ENCODE assay signal across 27 cellular contexts in the genomic region with DNA sequence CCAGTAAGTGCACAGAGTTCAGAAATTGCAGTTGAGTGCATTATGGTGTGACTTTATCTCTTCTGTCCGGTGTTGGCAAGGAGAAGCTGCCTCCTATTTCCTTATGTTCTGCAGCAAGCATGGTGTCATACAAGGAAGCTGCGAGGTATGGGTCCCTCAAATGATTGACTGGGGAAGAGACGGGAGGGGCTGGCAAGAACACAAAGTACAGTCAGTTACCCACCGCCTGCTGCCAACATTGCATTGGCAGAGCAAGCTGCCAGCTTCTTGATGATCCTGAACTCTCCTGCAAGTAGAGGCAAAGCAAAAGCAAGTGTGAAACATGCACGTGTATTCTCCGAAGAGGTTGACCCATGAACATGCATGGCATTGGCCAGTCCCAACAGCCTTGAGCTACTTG.
"Had no signal": no experiment of that assay in that cellular context is flagged by ENCODE, and none has a peak within 500 bp of the region (broad histone marks: within the 10 kb centered on the region; RNA-seq: fewer than 3 reads in every experiment).

No MANE protein-coding gene starts in this region.

- H3K36me3 ChIP-seq: WERI-Rb-1 had no signal

- H3K27ac ChIP-seq: body of pancreas, WERI-Rb-1 had no signal

- H3K4me3 Mint-ChIP-seq: activated B cell treated with CpG ODN at 0.5 μM for 24 hours; activated CD8-positive, alpha-beta T cell treated with anti-CD3 and anti-CD28 coated beads for 36 hours; activated naive CD8-positive, alpha-beta T cell; activated T-cell treated with anti-CD3 and anti-CD28 coated beads, Interleukin-2, amount 50 U/mL, for 4 hours; activated T-helper 17 cell treated with anti-CD3 and anti-CD28 coated beads, Interleukin-2, amount 50 U/mL, for 72 hours; T-helper 17 cell; T-helper 2 cell treated with Interferon-gamma antibody and Interleukin-4, amounts not matched to agents 5 μg/mL and 100 μg/mL, for 36 hours had no signal

- H3K4me1 Mint-ChIP-seq: activated B cell treated with CpG ODN at 0.5 μM for 24 hours; activated T-helper 17 cell treated with anti-CD3 and anti-CD28 coated beads, Interleukin-2, amount 50 U/mL, for 72 hours; T-helper 17 cell had no signal

- ATAC-seq: activated CD4-positive, CD25-positive, alpha-beta regulatory T cell treated with anti-CD3 and anti-CD28 coated beads, Interleukin-2, amount 50 U/mL, for 24 hours; activated CD8-positive, alpha-beta T cell treated with anti-CD3 and anti-CD28 coated beads for 36 hours; activated T-cell treated with anti-CD3 and anti-CD28 coated beads, Interleukin-2, amount 50 U/mL, for 4 hours; activated T-helper 17 cell treated with anti-CD3 and anti-CD28 coated beads, Interleukin-2, amount 50 U/mL, for 72 hours; body of pancreas; esophagus mucosa; T-helper 17 cell had no signal

- H3K27me3 ChIP-seq: body of pancreas had no signal

- H3K27me3 Mint-ChIP-seq: activated B cell treated with CpG ODN at 0.5 μM for 24 hours; activated CD8-positive, alpha-beta T cell treated with anti-CD3 and anti-CD28 coated beads for 36 hours; activated naive CD8-positive, alpha-beta T cell; activated T-helper 17 cell treated with anti-CD3 and anti-CD28 coated beads, Interleukin-2, amount 50 U/mL, for 72 hours; T-helper 17 cell had no signal

- H3K4me1 ChIP-seq: body of pancreas had no signal

- H3K27ac Mint-ChIP-seq: activated B cell treated with CpG ODN at 0.5 μM for 24 hours; activated CD8-positive, alpha-beta T cell treated with anti-CD3 and anti-CD28 coated beads for 36 hours; activated naive CD8-positive, alpha-beta T cell; activated T-helper 17 cell treated with anti-CD3 and anti-CD28 coated beads, Interleukin-2, amount 50 U/mL, for 72 hours; T-helper 17 cell; T-helper 2 cell treated with Interferon-gamma antibody and Interleukin-4, amounts not matched to agents 5 μg/mL and 100 μg/mL, for 36 hours had no signal

- DNase-seq: activated B cell treated with CpG ODN at 0.5 μM for 24 hours; activated CD4-positive, alpha-beta T cell treated with anti-CD3 and anti-CD28 coated beads for 48 hours; activated CD4-positive, alpha-beta T cell treated with anti-CD3 and anti-CD28 coated beads, Interleukin-2, amount 50 U/mL, for 1 hour; activated CD4-positive, alpha-beta T cell treated with anti-CD3 and anti-CD28 coated beads, Interleukin-2, amount 50 U/mL, for 48 hours; activated CD8-positive, alpha-beta memory T cell treated with anti-CD3 and anti-CD28 coated beads for 24 hours; activated CD8-positive, alpha-beta T cell treated with anti-CD3 and anti-CD28 coated beads for 36 hours; activated effector memory CD4-positive, alpha-beta T cell treated with Interleukin-2 at 50 U/mL for 16 hours; activated gamma-delta T cell treated with Interleukin-2 at 50 U/mL for 16 hours; activated naive CD4-positive, alpha-beta T cell treated with anti-CD3 and anti-CD28 coated beads, Interleukin-2, amount 50 U/mL, for 16 hours; activated naive CD4-positive, alpha-beta T cell treated with Interleukin-2 at 50 U/mL for 16 hours; activated T-cell treated with anti-CD3 and anti-CD28 coated beads, Interleukin-2, amount 50 U/mL, for 4 hours; amniotic stem cell; aorta; body of pancreas; caudate nucleus; cortex of kidney; effector CD8-positive, alpha-beta T cell; foreskin fibroblast; T-helper 1 cell; T-helper 17 cell; T1000; WERI-Rb-1 had no signal

- H3K4me3 ChIP-seq: body of pancreas had no signal
